1 cellular context compared by ENCODE assay signal in the genomic region with DNA sequence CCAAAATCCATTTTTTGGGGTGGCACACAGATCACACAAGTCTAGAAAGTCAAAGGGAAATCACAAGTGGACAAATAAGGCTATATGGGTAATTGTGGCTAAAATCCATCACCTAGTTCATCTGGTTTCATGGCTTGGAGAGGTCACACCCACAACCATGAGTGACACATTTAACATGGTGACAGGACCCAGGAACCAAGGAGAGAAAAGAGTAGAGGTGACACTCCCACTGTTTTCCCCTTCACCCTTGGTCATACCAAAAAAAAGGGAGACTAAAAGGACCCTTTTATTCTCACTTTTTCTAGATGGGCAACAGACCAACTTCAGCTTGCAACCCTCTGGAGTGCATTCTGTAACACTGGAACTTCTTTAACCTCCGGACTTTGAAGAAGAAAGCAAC.
TF ChIP-seq lines count a peak whose summit lies in the region.

No MANE protein-coding gene starts in this region.

TF ChIP-seq in GM12878, 131 proteins besides CTCF, POLR2A, EP300 and RAD21 (continued from another document):
- TF ChIP-seq, protein P1, sequence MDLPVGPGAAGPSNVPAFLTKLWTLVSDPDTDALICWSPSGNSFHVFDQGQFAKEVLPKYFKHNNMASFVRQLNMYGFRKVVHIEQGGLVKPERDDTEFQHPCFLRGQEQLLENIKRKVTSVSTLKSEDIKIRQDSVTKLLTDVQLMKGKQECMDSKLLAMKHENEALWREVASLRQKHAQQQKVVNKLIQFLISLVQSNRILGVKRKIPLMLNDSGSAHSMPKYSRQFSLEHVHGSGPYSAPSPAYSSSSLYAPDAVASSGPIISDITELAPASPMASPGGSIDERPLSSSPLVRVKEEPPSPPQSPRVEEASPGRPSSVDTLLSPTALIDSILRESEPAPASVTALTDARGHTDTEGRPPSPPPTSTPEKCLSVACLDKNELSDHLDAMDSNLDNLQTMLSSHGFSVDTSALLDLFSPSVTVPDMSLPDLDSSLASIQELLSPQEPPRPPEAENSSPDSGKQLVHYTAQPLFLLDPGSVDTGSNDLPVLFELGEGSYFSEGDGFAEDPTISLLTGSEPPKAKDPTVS (IDR thresholded peaks at IDR 0.05; ENCODE audit: low read depth, low read length): no peak
- peak; percentile 85; the same call in 1 of the 2 replicates for TF ChIP-seq CBX5 (IDR thresholded peaks at IDR 0.05; ENCODE audit: low read depth)
TF ChIP-seq in GM12878: peak in this region for 1.
